9 cellular contexts compared by ENCODE assay signal in the genomic region with DNA sequence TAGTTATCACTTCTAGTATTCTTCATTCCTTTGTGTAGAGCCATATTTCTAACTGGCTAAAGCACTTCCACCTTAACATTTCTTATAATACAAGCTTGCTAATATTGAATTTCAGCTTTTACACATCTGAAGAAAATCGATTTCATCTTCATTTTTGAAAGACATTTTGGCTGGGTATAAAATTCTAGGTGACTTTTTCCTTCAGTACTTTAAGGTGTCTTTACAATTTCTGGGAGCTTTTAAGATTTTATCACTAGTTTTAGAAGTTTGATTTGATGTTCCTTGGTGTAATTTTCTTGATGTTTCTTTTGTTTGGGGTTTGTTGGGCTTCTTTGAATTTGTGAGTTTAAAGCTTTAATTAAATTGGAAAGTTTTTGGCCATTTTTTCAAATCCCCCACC.
"Had no signal": no experiment of that assay in that cellular context is flagged by ENCODE, and none has a peak within 500 bp of the region (broad histone marks: within the 10 kb centered on the region; RNA-seq: fewer than 3 reads in every experiment).

No MANE protein-coding gene starts in this region.

- H3K9ac ChIP-seq: GM23248 had no signal

- H3K4me1 ChIP-seq: HAP-1 had no signal

- H3K4me3 ChIP-seq: GM23248, HAP-1 had no signal

- ATAC-seq: HCT116 had no signal

- H2AFZ ChIP-seq: GM23248 had no signal

- H3K27ac ChIP-seq: GM23248, HL-60 had no signal

- DNase-seq: GM23248, GOT3, H7, HFFc6, IMR-90, KBM-7 had no signal

- H3K36me3 ChIP-seq: HAP-1 had no signal

- H3K9me3 ChIP-seq: HAP-1 had no signal
